10 cellular contexts compared by ENCODE assay signal in the genomic region with DNA sequence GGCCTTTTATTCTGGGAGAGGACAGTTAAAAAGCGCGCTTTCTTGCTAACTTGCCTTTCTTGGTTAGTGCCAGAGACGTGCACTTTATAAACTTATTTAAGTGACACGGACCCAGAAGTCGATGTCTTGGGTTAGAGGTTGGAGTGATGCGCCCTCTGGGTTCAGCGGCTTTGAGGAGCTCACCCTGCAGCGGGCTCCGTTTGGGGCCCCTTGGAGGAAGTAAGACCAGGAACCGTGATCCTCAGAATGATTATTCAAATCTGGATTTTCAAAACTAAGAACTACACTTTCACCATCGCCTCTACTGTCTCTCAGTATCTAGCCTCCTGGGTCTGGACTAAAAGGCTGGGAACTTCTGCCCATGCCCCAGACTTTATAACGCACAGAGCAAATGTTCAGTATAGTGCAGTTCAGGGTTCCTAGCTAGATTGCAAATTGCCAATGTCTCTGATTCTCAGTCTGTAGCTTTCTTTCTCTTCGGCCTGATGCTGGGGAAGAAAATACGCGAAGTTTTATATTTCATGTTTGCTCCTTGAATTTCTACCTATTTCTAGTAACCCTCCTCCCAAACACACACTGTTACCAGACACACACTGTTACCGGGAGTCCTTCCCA.
DNase-seq lines count a peak whose midpoint lies in the region; ATAC-seq and TF ChIP-seq lines count a peak whose summit lies in the region.
"Had no signal": no experiment of that assay in that cellular context is flagged by ENCODE, and none has a peak within 500 bp of the region (broad histone marks: within the 10 kb centered on the region; RNA-seq: fewer than 3 reads in every experiment).

No MANE protein-coding gene starts in this region.

- H3K9me3 ChIP-seq in mucosa of rectum (ENCODE audit: control insufficient read depth in 2 of 2, low read length in 2 of 2), result no peaks in the 10 kb centered on the region
- H3K9me3 ChIP-seq: pancreas had no signal

- H3K4me3 ChIP-seq in astrocyte of the spinal cord (ENCODE audit: low read depth, low read length), result peak overlapping the region; percentile 48
- H3K4me3 ChIP-seq in mucosa of rectum (ENCODE audit: low read length in 2 of 2), result peak overlapping the region; percentile 59 to 61

- DNase-seq in NCI-H2171 treated with DMSO at 0.1 percent for 48 hours (lab: John Stamatoyannopoulos, UW) (peak; percentile 10), NCI-H2171 (lab: John Stamatoyannopoulos, UW) (no peak), astrocyte of the spinal cord (ENCODE audit: low read depth, low spot score) (no peak), NAMALWA (ENCODE audit: low spot score) (no peak), DMS53 (lab: John Stamatoyannopoulos, UW) (no peak)

- peaks cover 0 to 12% of the 10 kb centered on the region in 2 donors for H3K4me1 ChIP-seq in mucosa of rectum (ENCODE audit: control insufficient read depth in 2 of 2, insufficient read depth in 2 of 2, low read length in 2 of 2)
- H3K4me1 ChIP-seq: pancreas had no signal

- H3K27ac ChIP-seq in mucosa of rectum (ENCODE audit: low read depth in 2 of 2, low read length in 2 of 2), result peak overlapping the region in 1 of 2 donors; percentile 27
- H3K27ac ChIP-seq: 22Rv1, pancreas had no signal

- in situ Hi-C loops in astrocyte of the spinal cord (cut with HindIII; ENCODE audit: low sequenced_read_pairs), result no loop called here

- ATAC-seq in HG03378 (IDR thresholded peaks at IDR 0.05; ENCODE audit: unreplicated experiment) (peak; percentile 67), HG03521 (IDR thresholded peaks at IDR 0.05; ENCODE audit: unreplicated experiment) (no peak)

- H3K27me3 ChIP-seq in mucosa of rectum (ENCODE audit: control insufficient read depth in 2 of 2, insufficient read depth in 2 of 2, low read length in 2 of 2), result no peaks in the 10 kb centered on the region
- H3K27me3 ChIP-seq: pancreas had no signal

- H3K9ac ChIP-seq in mucosa of rectum (ENCODE audit: low read depth in 1 of 2, low read length in 2 of 2), result peak overlapping the region; percentile 8 to 24

- no peaks in the 10 kb centered on the region for H3K36me3 ChIP-seq in mucosa of rectum (ENCODE audit: control insufficient read depth in 2 of 2, insufficient read depth in 2 of 2, low read length in 2 of 2)
- H3K36me3 ChIP-seq: pancreas had no signal

- TF ChIP-seq CTCF in astrocyte of the spinal cord (IDR thresholded peaks at IDR 0.05; ENCODE audit: low read depth, low read length), result no peak
